Comparison of ENCODE assay signal across 8 cellular contexts in genomic region chr7:148543-148931, GRCh38. TPM values are rescaled to one million over a fixed set of nuclear protein-coding genes. Genes with fewer than 3 reads are reported as not detected.
A peak's percentile ranks its signal among the peaks of the same experiment; 100 is the strongest.
DNase-seq lines count a peak whose midpoint lies in the region; ATAC-seq and TF ChIP-seq lines count a peak whose summit lies in the region.

No MANE protein-coding gene starts in this region.

- H3F3A ChIP-seq in neural cell (ENCODE audit: insufficient read depth, low read length, poor library complexity, severe bottlenecking): no peaks in the 10 kb centered on the region

- TF ChIP-seq EP300 in neural cell (conservative IDR thresholded peaks at IDR 0.05; ENCODE audit: poor library complexity, severe bottlenecking): no peak

- peak overlapping the region; percentile 89 for H3K27ac ChIP-seq in neural cell (ENCODE audit: low read length)

- no peaks in the 10 kb centered on the region for H3K9me2 ChIP-seq in neural cell (ENCODE audit: insufficient read depth, low read length)

- POLR2A ChIA-PET in BJ (lab: Charles Lee): interaction anchor here (1.0 kb wide), 1 partner anchor 18 kb away, joined by 12 read pairs; no protein-coding TSS in a partner anchor

- H3K9me3 Mint-ChIP-seq in effector memory CD8-positive, alpha-beta T cell: no peaks in the 10 kb centered on the region

- no peak for DNase-seq in BJ (ENCODE audit: low read depth)
- DNase-seq in NT2/D1 (ENCODE audit: low read depth, low spot score): no peak
- DNase-seq in effector memory CD8-positive, alpha-beta T cell: no peak
- no peak for DNase-seq in NCI-H526 (lab: John Stamatoyannopoulos, UW)
- no peak for DNase-seq in DMS 273 treated with DMSO at 0.1 percent for 48 hours (lab: John Stamatoyannopoulos, UW)

- H3K9ac ChIP-seq in NT2/D1 (ENCODE audit: insufficient read length, low read depth) (peak overlapping the region; percentile 93), neural cell (ENCODE audit: low read length) (peak overlapping the region; percentile 83)

- TF ChIP-seq CTCF in BJ (IDR thresholded peaks at IDR 0.05; ENCODE audit: insufficient read depth, low read depth, low read length) (no peak), neural cell (IDR thresholded peaks at IDR 0.05; ENCODE audit: poor library complexity, severe bottlenecking) (no peak)

- H3K4me3 ChIP-seq in BJ (ENCODE audit: low read depth, low read length) (peak overlapping the region; percentile 64), NT2/D1 (ENCODE audit: insufficient read length, low read depth) (peak overlapping the region; percentile 50), neural cell (ENCODE audit: low read length) (peak overlapping the region; percentile 69)

- ATAC-seq in effector memory CD8-positive, alpha-beta T cell (replicated peaks): no peak
- ATAC-seq in GM21367 (IDR thresholded peaks at IDR 0.05; ENCODE audit: unreplicated experiment) (no peak), GM18505 (IDR thresholded peaks at IDR 0.05; ENCODE audit: unreplicated experiment) (no peak)

- H3K27me3 ChIP-seq in BJ (ENCODE audit: control insufficient read depth, insufficient read depth, low read length) (no peaks in the 10 kb centered on the region), NT2/D1 (ENCODE audit: insufficient read depth, insufficient read length) (no peaks in the 10 kb centered on the region), neural cell (ENCODE audit: insufficient read depth, low read depth, low read length) (no peaks in the 10 kb centered on the region)

- H4K20me1 ChIP-seq in neural cell (ENCODE audit: insufficient read depth): no peaks in the 10 kb centered on the region

- H3K36me3 Mint-ChIP-seq in effector memory CD8-positive, alpha-beta T cell (ENCODE audit: insufficient read depth): peaks cover 27% of the 10 kb centered on the region

- no peaks in the 10 kb centered on the region for H3K27me3 Mint-ChIP-seq in effector memory CD8-positive, alpha-beta T cell

- CTCF ChIA-PET in BJ (lab: Yijun Ruan, JAX): interaction anchor here (0.7 kb wide), 1 partner anchor 20 kb away, joined by 3 read pairs; no protein-coding TSS in a partner anchor

- peaks cover 17% of the 10 kb centered on the region for H3K4me1 ChIP-seq in NT2/D1 (ENCODE audit: insufficient read depth, insufficient read length)

- H3K4me3 Mint-ChIP-seq in effector memory CD8-positive, alpha-beta T cell: peak overlapping the region; percentile 72 to 84

- TF ChIP-seq POLR2A in GM18505 (IDR thresholded peaks at IDR 0.05; ENCODE audit: borderline replicate concordance, extremely low read depth, insufficient read depth, insufficient read length): no peak

- peak overlapping the region; percentile 41 for H2AFZ ChIP-seq in neural cell (ENCODE audit: low read depth, low read length)

- peak overlapping the region; percentile 93 to 94 for H3K27ac Mint-ChIP-seq in effector memory CD8-positive, alpha-beta T cell

- peak overlapping the region; percentile 86 for H3K4me2 ChIP-seq in neural cell (ENCODE audit: low read length)

- peaks cover 3 to 10% of the 10 kb centered on the region in 2 donors for H3K4me1 Mint-ChIP-seq in effector memory CD8-positive, alpha-beta T cell (ENCODE audit: low read depth in 2 of 2)

- TF ChIP-seq RAD21 in neural cell (conservative IDR thresholded peaks at IDR 0.05): no peak

- H3K9me3 ChIP-seq in NT2/D1 (ENCODE audit: insufficient read depth, low read length) (no peaks in the 10 kb centered on the region), neural cell (ENCODE audit: low read length) (no peaks in the 10 kb centered on the region)

- H3K36me3 ChIP-seq in BJ (ENCODE audit: control insufficient read depth, insufficient read depth, low read length) (no peaks in the 10 kb centered on the region), NT2/D1 (ENCODE audit: insufficient read depth, insufficient read length, low read length) (peaks cover 31% of the 10 kb centered on the region), neural cell (ENCODE audit: insufficient read depth, low read length) (no peaks in the 10 kb centered on the region)

- H3K79me2 ChIP-seq in neural cell (replicated peaks; ENCODE audit: insufficient read depth, low read length): no peaks in the 10 kb centered on the region

TF ChIP-seq in neural cell, 6 proteins besides CTCF, POLR2A, EP300 and RAD21:
- TF ChIP-seq TAF1 (IDR thresholded peaks at IDR 0.05; ENCODE audit: low read depth) (no peak), MXI1 (conservative IDR thresholded peaks at IDR 0.05; ENCODE audit: poor library complexity, severe bottlenecking) (no peak), SMC3 (conservative IDR thresholded peaks at IDR 0.05; ENCODE audit: poor library complexity) (no peak)

RNA-seq across cellular contexts. Expression of gene FAM20C, which starts 43.8 kb away (rescaled TPM):
- polyA plus RNA-seq in BJ (2011; rRNA removed) (22.8 and 32.5 TPM in 2 replicates), neural cell (22.7 and 29.7 TPM in 2 replicates)
- polyA minus RNA-seq in BJ (2011; rRNA and poly(A)+ RNA removed): 20.8 and 22.9 TPM in 2 replicates
- 37.9 and 40.4 TPM in 2 replicates for polyA minus RNA-seq in neural cell
